24 cellular contexts compared by ENCODE assay signal in genomic region chr18:67290421-67290820, GRCh38.
"Had no signal": no experiment of that assay in that cellular context is flagged by ENCODE, and none has a peak within 500 bp of the region (broad histone marks: within the 10 kb centered on the region; RNA-seq: fewer than 3 reads in every experiment).

No MANE protein-coding gene starts in this region.

- H3K4me1 Mint-ChIP-seq: naive thymus-derived CD4-positive, alpha-beta T cell; nephron; neural progenitor cell; stimulated activated memory B cell treated with anti-CD40 and anti-IgM and Interleukin-4, amounts not matched to agents 10 μg/mL and 1 μg/mL and 100 μg/mL, for 72 hours had no signal

- H3K9me3 ChIP-seq: left lung, right lobe of liver, testis, tibial artery had no signal

- H2AFZ ChIP-seq: neural progenitor cell, parathyroid adenoma had no signal

- H3K9ac ChIP-seq: neural progenitor cell, parathyroid adenoma had no signal

- H3K27ac ChIP-seq: dorsolateral prefrontal cortex, epithelial cell of prostate, left lung, neural progenitor cell, parathyroid adenoma, right lobe of liver, testis, tibial artery had no signal

- H3K9me3 Mint-ChIP-seq: neural progenitor cell had no signal

- DNase-seq: dorsolateral prefrontal cortex; effector CD4-positive, alpha-beta T cell; left cardiac atrium; mesendoderm; midbrain; naive thymus-derived CD4-positive, alpha-beta T cell; right lobe of liver; stimulated activated CD4-positive, alpha-beta T cell treated with anti-CD3 and anti-CD28 coated beads, Interleukin-12 subunit alpha, Interleukin-12 subunit beta, amount 100 ng/mL, for 4 hours; stimulated activated CD4-positive, alpha-beta T cell treated with anti-CD3 and anti-CD28 coated beads, Interleukin-1b, Interleukin-23, amount 100 ng/mL, for 48 hours; stimulated activated CD4-positive, alpha-beta T cell treated with anti-CD3 and anti-CD28 coated beads, Interleukin-4, amount 100 ng/mL, for 24 hours; stimulated activated naive CD8-positive, alpha-beta T cell treated with anti-CD3 and anti-CD28 coated beads, Interleukin-15, Interleukin-2, amounts not matched to agents 100 U/mL and 50 U/mL, for 24 hours; substantia nigra; testis; tibial artery had no signal

- H3K4me3 Mint-ChIP-seq: naive thymus-derived CD4-positive, alpha-beta T cell; nephron; neural progenitor cell; stimulated activated memory B cell treated with anti-CD40 and anti-IgM and Interleukin-4, amounts not matched to agents 10 μg/mL and 1 μg/mL and 100 μg/mL, for 72 hours; type B pancreatic cell had no signal

- H3K4me1 ChIP-seq: left lung, neural progenitor cell, parathyroid adenoma, right lobe of liver, testis, tibial artery had no signal

- H3K4me3 ChIP-seq: dorsolateral prefrontal cortex, left lung, neural progenitor cell, right lobe of liver, smooth muscle cell, testis, tibial artery had no signal

- ATAC-seq: esophagus mucosa; left cardiac atrium; left lung; naive thymus-derived CD4-positive, alpha-beta T cell; right lobe of liver; stimulated activated memory B cell treated with anti-CD40 and anti-IgM and Interleukin-4, amounts not matched to agents 10 μg/mL and 1 μg/mL and 100 μg/mL, for 72 hours; stimulated activated naive CD8-positive, alpha-beta T cell treated with anti-CD3 and anti-CD28 coated beads, Interleukin-15, Interleukin-2, amounts not matched to agents 100 U/mL and 50 U/mL, for 24 hours had no signal

- H3K79me2 ChIP-seq: parathyroid adenoma had no signal

- H3K4me2 ChIP-seq: neural progenitor cell, smooth muscle cell had no signal

- H3K27me3 Mint-ChIP-seq: stimulated activated memory B cell treated with anti-CD40 and anti-IgM and Interleukin-4, amounts not matched to agents 10 μg/mL and 1 μg/mL and 100 μg/mL, for 72 hours had no signal

- H3K36me3 Mint-ChIP-seq: naive thymus-derived CD4-positive, alpha-beta T cell; neural progenitor cell; stimulated activated memory B cell treated with anti-CD40 and anti-IgM and Interleukin-4, amounts not matched to agents 10 μg/mL and 1 μg/mL and 100 μg/mL, for 72 hours; type B pancreatic cell had no signal

- H3K27me3 ChIP-seq: left lung, neural progenitor cell, right lobe of liver, testis, tibial artery had no signal

- H3K36me3 ChIP-seq: left lung, neural progenitor cell, right lobe of liver, tibial artery had no signal

- H3K27ac Mint-ChIP-seq: naive thymus-derived CD4-positive, alpha-beta T cell; nephron; neural progenitor cell; progenitor cell of endocrine pancreas; stimulated activated memory B cell treated with anti-CD40 and anti-IgM and Interleukin-4, amounts not matched to agents 10 μg/mL and 1 μg/mL and 100 μg/mL, for 72 hours; type B pancreatic cell had no signal
